In the genomic region with DNA sequence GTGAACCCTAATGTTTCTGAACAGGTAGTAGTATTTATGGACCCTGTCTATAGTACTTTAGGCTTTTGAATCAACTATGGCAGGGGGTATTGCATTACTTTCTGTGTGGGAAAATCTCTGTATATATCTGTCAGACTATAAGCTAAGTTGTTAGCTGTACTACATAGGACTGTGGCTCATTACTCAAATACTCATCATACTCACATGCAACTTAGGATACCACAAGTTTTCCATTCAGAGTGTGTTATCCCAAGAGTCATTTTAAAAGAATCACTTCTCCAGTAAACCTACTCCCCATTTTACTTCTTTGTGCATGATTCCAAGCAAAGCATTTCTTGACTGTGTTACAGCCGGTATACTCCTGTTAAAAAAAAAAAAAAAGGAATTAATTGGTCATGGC, we compare ENCODE assay signal across 35 cellular contexts.
"Had no signal": no experiment of that assay in that cellular context is flagged by ENCODE, and none has a peak within 500 bp of the region (broad histone marks: within the 10 kb centered on the region; RNA-seq: fewer than 3 reads in every experiment).

No MANE protein-coding gene starts in this region.

- H3K27ac Mint-ChIP-seq: activated B cell treated with CpG ODN at 0.5 μM for 24 hours; activated CD8-positive, alpha-beta T cell treated with anti-CD3 and anti-CD28 coated beads for 36 hours; activated naive CD4-positive, alpha-beta T cell treated with anti-CD3 and anti-CD28 coated beads for 36 hours; activated naive CD4-positive, alpha-beta T cell treated with anti-CD3 and anti-CD28 coated beads, Interleukin-2, amount 50 U/mL, for 24 hours; activated naive CD8-positive, alpha-beta T cell treated with anti-CD3 and anti-CD28 coated beads for 36 hours; activated naive CD8-positive, alpha-beta T cell treated with anti-CD3 and anti-CD28 coated beads, Interleukin-2, amount 50 U/mL, for 24 hours; activated T-helper 1 cell treated with anti-CD3 and anti-CD28 coated beads, Interleukin-12 subunit alpha, Interleukin-12 subunit beta, Interleukin-2, Interleukin-4 antibody, amounts not matched to agents 30 ng/mL and 10 ng/mL and 1 ng/mL, durations not matched to agents 14 hours and 24 hours and 36 hours; activated T-helper 2 cell treated with anti-CD3 and anti-CD28 coated beads, Interferon-gamma antibody, Interleukin-2, Interleukin-4, amounts not matched to agents 10 μg/mL and 5 μg/mL and 100 μg/mL, durations not matched to agents 14 hours and 24 hours and 36 hours; dendritic cell treated with granulocyte-macrophage colony-stimulating factor and Interleukin-4, amounts not matched to agents 40 ng/mL and 50 ng/mL, for 4 days; endodermal cell; T-helper 17 cell; T-helper 2 cell treated with Interferon-gamma antibody and Interleukin-4, amounts not matched to agents 5 μg/mL and 100 μg/mL, for 36 hours had no signal

- H3K4me3 Mint-ChIP-seq: activated B cell treated with CpG ODN at 0.5 μM for 24 hours; activated CD8-positive, alpha-beta T cell treated with anti-CD3 and anti-CD28 coated beads for 36 hours; activated naive CD4-positive, alpha-beta T cell treated with anti-CD3 and anti-CD28 coated beads for 36 hours; activated naive CD4-positive, alpha-beta T cell treated with anti-CD3 and anti-CD28 coated beads, Interleukin-2, amount 50 U/mL, for 24 hours; activated naive CD8-positive, alpha-beta T cell treated with anti-CD3 and anti-CD28 coated beads for 36 hours; activated naive CD8-positive, alpha-beta T cell treated with anti-CD3 and anti-CD28 coated beads, Interleukin-2, amount 50 U/mL, for 24 hours; activated T-helper 1 cell treated with anti-CD3 and anti-CD28 coated beads, Interleukin-12 subunit alpha, Interleukin-12 subunit beta, Interleukin-2, Interleukin-4 antibody, amounts not matched to agents 30 ng/mL and 10 ng/mL and 1 ng/mL, durations not matched to agents 14 hours and 24 hours and 36 hours; central memory CD8-positive, alpha-beta T cell; dendritic cell treated with granulocyte-macrophage colony-stimulating factor and Interleukin-4, amounts not matched to agents 40 ng/mL and 50 ng/mL, for 4 days; endodermal cell; T-helper 17 cell; T-helper 2 cell treated with Interferon-gamma antibody and Interleukin-4, amounts not matched to agents 5 μg/mL and 100 μg/mL, for 36 hours had no signal

- FAIRE-seq: bronchial epithelial cell had no signal

- H3K27me3 ChIP-seq: adrenal gland, ascending aorta, dorsolateral prefrontal cortex, gastrocnemius medialis had no signal

- DNase-seq: activated B cell treated with CpG ODN at 0.5 μM for 24 hours; activated CD4-positive, alpha-beta T cell treated with anti-CD3 and anti-CD28 coated beads for 48 hours; activated CD4-positive, alpha-beta T cell treated with anti-CD3 and anti-CD28 coated beads, Interleukin-2, amount 50 U/mL, for 1 hour; activated CD4-positive, alpha-beta T cell treated with anti-CD3 and anti-CD28 coated beads, Interleukin-2, amount 50 U/mL, for 48 hours; activated CD8-positive, alpha-beta memory T cell treated with anti-CD3 and anti-CD28 coated beads for 24 hours; activated CD8-positive, alpha-beta T cell treated with anti-CD3 and anti-CD28 coated beads for 36 hours; activated effector memory CD4-positive, alpha-beta T cell treated with anti-CD3 and anti-CD28 coated beads, Interleukin-2, amount 50 U/mL, for 16 hours; activated naive CD4-positive, alpha-beta T cell treated with anti-CD3 and anti-CD28 coated beads for 36 hours; activated naive CD8-positive, alpha-beta T cell treated with anti-CD3 and anti-CD28 coated beads for 36 hours; activated naive CD8-positive, alpha-beta T cell treated with anti-CD3 and anti-CD28 coated beads, Interleukin-2, amount 50 U/mL, for 24 hours; activated T-cell treated with anti-CD3 and anti-CD28 coated beads, Interleukin-2, amount 50 U/mL, for 1 hour; activated T-cell treated with anti-CD3 and anti-CD28 coated beads, Interleukin-2, amount 50 U/mL, for 48 hours; adrenal gland; brain microvascular endothelial cell; dorsolateral prefrontal cortex; effector memory CD4-positive, alpha-beta T cell; endodermal cell; foreskin fibroblast; gastrocnemius medialis; glutamatergic neuron; T-helper 1 cell; T-helper 17 cell; T1000; WERI-Rb-1 had no signal

- ATAC-seq: activated CD4-positive, CD25-positive, alpha-beta regulatory T cell treated with anti-CD3 and anti-CD28 coated beads, Interleukin-2, amount 50 U/mL, for 24 hours; activated CD8-positive, alpha-beta T cell treated with anti-CD3 and anti-CD28 coated beads for 36 hours; activated naive CD8-positive, alpha-beta T cell treated with anti-CD3 and anti-CD28 coated beads, Interleukin-2, amount 50 U/mL, for 24 hours; esophagus mucosa; gastrocnemius medialis; T-helper 17 cell had no signal

- H3K4me1 ChIP-seq: adrenal gland had no signal

- H3K9me3 Mint-ChIP-seq: activated B cell treated with CpG ODN at 0.5 μM for 24 hours; activated CD8-positive, alpha-beta T cell treated with anti-CD3 and anti-CD28 coated beads for 36 hours; activated naive CD4-positive, alpha-beta T cell treated with anti-CD3 and anti-CD28 coated beads for 36 hours; activated naive CD4-positive, alpha-beta T cell treated with anti-CD3 and anti-CD28 coated beads, Interleukin-2, amount 50 U/mL, for 24 hours; activated naive CD8-positive, alpha-beta T cell treated with anti-CD3 and anti-CD28 coated beads for 36 hours; activated naive CD8-positive, alpha-beta T cell treated with anti-CD3 and anti-CD28 coated beads, Interleukin-2, amount 50 U/mL, for 24 hours; activated T-helper 1 cell treated with anti-CD3 and anti-CD28 coated beads, Interleukin-12 subunit alpha, Interleukin-12 subunit beta, Interleukin-2, Interleukin-4 antibody, amounts not matched to agents 30 ng/mL and 10 ng/mL and 1 ng/mL, durations not matched to agents 14 hours and 24 hours and 36 hours; activated T-helper 2 cell treated with anti-CD3 and anti-CD28 coated beads, Interferon-gamma antibody, Interleukin-2, Interleukin-4, amounts not matched to agents 10 μg/mL and 5 μg/mL and 100 μg/mL, durations not matched to agents 14 hours and 24 hours and 36 hours; central memory CD8-positive, alpha-beta T cell; dendritic cell treated with granulocyte-macrophage colony-stimulating factor and Interleukin-4, amounts not matched to agents 40 ng/mL and 50 ng/mL, for 4 days; endodermal cell; T-helper 2 cell treated with Interferon-gamma antibody and Interleukin-4, amounts not matched to agents 5 μg/mL and 100 μg/mL, for 36 hours had no signal

- H3K4me3 ChIP-seq: adrenal gland, ascending aorta, coronary artery, dorsolateral prefrontal cortex, gastrocnemius medialis had no signal

- H3K9me3 ChIP-seq: adrenal gland, ascending aorta, gastrocnemius medialis had no signal

- H3K27ac ChIP-seq: adrenal gland, ascending aorta, brain microvascular endothelial cell, coronary artery, gastrocnemius medialis, WERI-Rb-1 had no signal

- H3K36me3 ChIP-seq: brain microvascular endothelial cell had no signal

- H3K36me3 Mint-ChIP-seq: activated naive CD4-positive, alpha-beta T cell treated with anti-CD3 and anti-CD28 coated beads, Interleukin-2, amount 50 U/mL, for 24 hours; activated naive CD8-positive, alpha-beta T cell treated with anti-CD3 and anti-CD28 coated beads for 36 hours had no signal

- H3K27me3 Mint-ChIP-seq: activated naive CD8-positive, alpha-beta T cell treated with anti-CD3 and anti-CD28 coated beads, Interleukin-2, amount 50 U/mL, for 24 hours; central memory CD8-positive, alpha-beta T cell had no signal

- H3K4me1 Mint-ChIP-seq: activated naive CD4-positive, alpha-beta T cell treated with anti-CD3 and anti-CD28 coated beads, Interleukin-2, amount 50 U/mL, for 24 hours; activated naive CD8-positive, alpha-beta T cell treated with anti-CD3 and anti-CD28 coated beads for 36 hours; activated naive CD8-positive, alpha-beta T cell treated with anti-CD3 and anti-CD28 coated beads, Interleukin-2, amount 50 U/mL, for 24 hours; central memory CD8-positive, alpha-beta T cell; endodermal cell; T-helper 17 cell had no signal
